In genomic region chr3:158731525-158731924, GRCh38 we compare ENCODE assay signal across 8 cellular contexts. TPM values are rescaled to one million over a fixed set of nuclear protein-coding genes. Genes with fewer than 3 reads are reported as not detected.
DNase-seq lines count a peak whose midpoint lies in the region; ATAC-seq and TF ChIP-seq lines count a peak whose summit lies in the region.

No MANE protein-coding gene starts in this region.

- DNase-seq in GM12864 (ENCODE audit: low read depth): no peak
- DNase-seq in activated B cell treated with CpG ODN at 0.5 μM for 24 hours: no peak
- no peak for DNase-seq in right atrium auricular region (ENCODE audit: low spot score)
- no peak for DNase-seq in skeletal muscle cell (ENCODE audit: low read depth)
- no peak for DNase-seq in GM03348 (ENCODE audit: low spot score)
- no peak for DNase-seq in A172 (ENCODE audit: low spot score)
- DNase-seq in NCI-H345 (lab: John Stamatoyannopoulos, UW): no peak

- H3K36me3 ChIP-seq in right atrium auricular region: no peaks in the 10 kb centered on the region

- no peak overlapping the region for H3K27ac Mint-ChIP-seq in activated B cell treated with CpG ODN at 0.5 μM for 24 hours

- intact Hi-C loops in activated B cell treated with CpG ODN at 0.5 μM for 24 hours (cut with micrococcal nuclease): no loop called here

- peak overlapping the region; percentile 67 to 82 for H3K27ac ChIP-seq in right atrium auricular region

- peak overlapping the region; percentile 51 for H3K4me3 ChIP-seq in GM12864 (ENCODE audit: low read depth, low read length)
- H3K4me3 ChIP-seq in right atrium auricular region: peak overlapping the region; percentile 55 to 69
- peak overlapping the region; percentile 55 for H3K4me3 ChIP-seq in skeletal muscle cell (ENCODE audit: low read depth, low read length)

- peaks cover 19% of the 10 kb centered on the region for H3K4me1 Mint-ChIP-seq in activated B cell treated with CpG ODN at 0.5 μM for 24 hours

- no peak for ATAC-seq in activated B cell treated with CpG ODN at 0.5 μM for 24 hours (ENCODE audit: low read depth)
- no peak for ATAC-seq in HG02588 (IDR thresholded peaks at IDR 0.05; ENCODE audit: unreplicated experiment)

- peak overlapping the region; percentile 71 for H3K4me3 Mint-ChIP-seq in activated B cell treated with CpG ODN at 0.5 μM for 24 hours

- peaks cover 0 to 9% of the 10 kb centered on the region in 2 donors for H3K9me3 ChIP-seq in right atrium auricular region

- POLR2A ChIA-PET in activated B cell treated with CpG ODN at 0.5 μM for 24 hours (lab: Charles Lee): no interaction called here

- peaks cover 4% of the 10 kb centered on the region for H3K9me3 Mint-ChIP-seq in activated B cell treated with CpG ODN at 0.5 μM for 24 hours

- TF ChIP-seq CTCF in GM12864 (IDR thresholded peaks at IDR 0.05; ENCODE audit: low read depth, low read length, missing control alignments): no peak
- TF ChIP-seq CTCF in activated B cell treated with CpG ODN at 0.5 μM for 24 hours (IDR thresholded peaks at IDR 0.05): no peak
- TF ChIP-seq CTCF in right atrium auricular region (IDR thresholded peaks at IDR 0.05): no peak

- CTCF ChIA-PET in activated B cell treated with CpG ODN at 0.5 μM for 24 hours (lab: Charles Lee): no interaction called here

- no peaks in the 10 kb centered on the region for H3K27me3 Mint-ChIP-seq in activated B cell treated with CpG ODN at 0.5 μM for 24 hours

- no peaks in the 10 kb centered on the region for H3K36me3 Mint-ChIP-seq in activated B cell treated with CpG ODN at 0.5 μM for 24 hours (ENCODE audit: low read depth)

- peaks cover 0 to 24% of the 10 kb centered on the region in 2 donors for H3K4me1 ChIP-seq in right atrium auricular region

- H3K27me3 ChIP-seq in right atrium auricular region: no peaks in the 10 kb centered on the region

RNA-seq across cellular contexts. Expression of gene RARRES1, which starts 0.7 kb away (rescaled TPM):
- total RNA-seq in activated B cell treated with CpG ODN at 0.5 μM for 24 hours (not detected in 2 replicates), right atrium auricular region (100 to 1,000 TPM in 1 of 2 donors, 10 to 100 TPM in 1; 10.0 to 291 TPM)
- not detected in 2 replicates for total RNA-seq in A172 (2014; rRNA removed; shearing (Covaris generic))

RNA-seq across cellular contexts. Expression of gene LXN, which starts 59.1 kb away (rescaled TPM):
- total RNA-seq in activated B cell treated with CpG ODN at 0.5 μM for 24 hours (5.2 and 5.9 TPM in 2 replicates), right atrium auricular region (10 to 100 TPM in 1 of 2 donors, 1 to 10 TPM in 1; 7.3 to 20.5 TPM)
- total RNA-seq in A172 (2014; rRNA removed; shearing (Covaris generic)): not detected in 2 replicates

Comparison
In these comparisons a context has a peak if more than half of its experiments do, and no peak if none do; other contexts are left out.
1. RNA of gene RARRES1, which starts 0.7 kb away (total RNA-seq): 10.0 to 291 TPM in right atrium auricular region; not detected in activated B cell treated with CpG ODN at 0.5 μM for 24 hours and not detected in A172; every median in the first group is over 10 times any median in the second.
2. Peak in every context shown above with its lines, with median percentiles within 50 percentile points of each other: H3K4me3 ChIP-seq.